In genomic region chr6:129646617-129647016, GRCh38 we compare ENCODE assay signal across 10 cellular contexts.
A peak's percentile ranks its signal among the peaks of the same experiment; 100 is the strongest.
DNase-seq lines count a peak whose midpoint lies in the region; ATAC-seq and TF ChIP-seq lines count a peak whose summit lies in the region.
"Had no signal": no experiment of that assay in that cellular context is flagged by ENCODE, and none has a peak within 500 bp of the region (broad histone marks: within the 10 kb centered on the region; RNA-seq: fewer than 3 reads in every experiment).

No MANE protein-coding gene starts in this region.

- ATAC-seq in Right ventricle myocardium inferior (peak; percentile 44), HG03064 (IDR thresholded peaks at IDR 0.05; ENCODE audit: low read depth, unreplicated experiment) (peak; percentile 88)

- peaks cover 43 to 45% of the 10 kb centered on the region in 2 donors for H3K4me1 ChIP-seq in thyroid gland
- peaks cover 42% of the 10 kb centered on the region for H3K4me1 ChIP-seq in PC-9 (replicated peaks; ENCODE audit: insufficient read depth)

- H3K4me3 ChIP-seq in brain microvascular endothelial cell (ENCODE audit: low read depth, low read length) (no peak overlapping the region), thyroid gland (replicated peaks in 1 of 3) (no peak overlapping the region), PC-9 (no peak overlapping the region)
- H3K4me3 ChIP-seq: upper lobe of left lung had no signal

- intact Hi-C loops in Right ventricle myocardium inferior (cut with DNase I), result no loop called here
- intact Hi-C loops in cardiac septum (cut with DNase I), result loop anchor here (5.0 kb wide), 1 partner anchor 36 kb away; no protein-coding TSS in a partner anchor
- intact Hi-C loops in thyroid gland (cut with DNase I), result no loop called here
- intact Hi-C loops in PC-9 (cut with micrococcal nuclease; ENCODE audit: unreplicated experiment), result no loop called here

- in situ Hi-C loops in brain microvascular endothelial cell (cut with HindIII; ENCODE audit: low pct_ligation_motif_present, low sequenced_read_pairs), result no loop called here

- no peak for DNase-seq in Right ventricle myocardium inferior (ENCODE audit: missing footprints)
- no peak for DNase-seq in cardiac septum (ENCODE audit: low spot score)
- no peak for DNase-seq in brain microvascular endothelial cell
- DNase-seq in thyroid gland, result no peak
- DNase-seq in SW 1271 (lab: John Stamatoyannopoulos, UW), result no peak
- DNase-seq in PC-9, result no peak
- no peak for DNase-seq in stimulated activated CD4-positive, alpha-beta T cell treated with anti-CD3 and anti-CD28 coated beads, Interleukin-15, amount 100 ng/mL, for 24 hours
- DNase-seq: NCI-H2029 treated with DMSO at 0.1 percent for 48 hours, upper lobe of left lung had no signal

- H2AFZ ChIP-seq in PC-9, result no peak overlapping the region

- TF ChIP-seq CTCF in brain microvascular endothelial cell (IDR thresholded peaks at IDR 0.05; ENCODE audit: low read depth, low read length, missing control alignments) (no peak), thyroid gland (IDR thresholded peaks at IDR 0.05) (no peak), PC-9 (conservative IDR thresholded peaks at IDR 0.05) (no peak)

- POLR2A ChIA-PET in PC-9 (lab: Charles Lee; ENCODE audit: unreplicated experiment), result no interaction called here

- H3F3A ChIP-seq in PC-9 (ENCODE audit: insufficient read depth, low read depth), result peaks cover 11% of the 10 kb centered on the region; the same call in 1 of the 2 replicates

- CTCF ChIA-PET in PC-9 (lab: Charles Lee), result no interaction called here

- H3K27ac ChIP-seq in brain microvascular endothelial cell (peak overlapping the region; percentile 71), thyroid gland (peak overlapping the region; percentile 5 to 72 (median 48)), PC-9 (no peak overlapping the region)

- no peaks in the 10 kb centered on the region for H3K36me3 ChIP-seq in brain microvascular endothelial cell (replicated peaks)
- no peaks in the 10 kb centered on the region for H3K36me3 ChIP-seq in thyroid gland
- H3K36me3 ChIP-seq in PC-9 (ENCODE audit: low read depth), result no peaks in the 10 kb centered on the region
- H3K36me3 ChIP-seq: upper lobe of left lung had no signal

- no peaks in the 10 kb centered on the region for H3K9me2 ChIP-seq in PC-9 (ENCODE audit: insufficient read depth)

- no peaks in the 10 kb centered on the region for H3K27me3 ChIP-seq in brain microvascular endothelial cell (replicated peaks)
- H3K27me3 ChIP-seq in thyroid gland, result no peaks in the 10 kb centered on the region
- no peaks in the 10 kb centered on the region for H3K27me3 ChIP-seq in PC-9 (ENCODE audit: insufficient read depth, low read depth)
- H3K27me3 ChIP-seq: upper lobe of left lung had no signal

- no TSS peak for BruUV-seq in PC-9 (replicated peaks; lab: Mats Ljungman, UMichigan)

- no peak overlapping the region for H3K4me2 ChIP-seq in PC-9

- 15 to 22% methylated on average over 5 of the region's 5 CpGs for WGBS in thyroid gland, 2 donors

- H4K20me1 ChIP-seq in PC-9 (ENCODE audit: insufficient read depth), result no peaks in the 10 kb centered on the region

- H3K9me3 ChIP-seq in thyroid gland (no peaks in the 10 kb centered on the region), PC-9 (ENCODE audit: insufficient read depth, low read depth) (no peaks in the 10 kb centered on the region)
- H3K9me3 ChIP-seq: upper lobe of left lung had no signal

- H3K79me2 ChIP-seq in PC-9 (ENCODE audit: low read depth), result no peaks in the 10 kb centered on the region

- TF ChIP-seq POLR2A in thyroid gland (IDR thresholded peaks at IDR 0.05), result no peak
